Comparison of ENCODE assay signal across 8 cellular contexts in genomic region chr17:42531455-42532354, GRCh38. TPM values are rescaled to one million over a fixed set of nuclear protein-coding genes. Genes with fewer than 3 reads are reported as not detected.
DNase-seq lines count a peak whose midpoint lies in the region; ATAC-seq and TF ChIP-seq lines count a peak whose summit lies in the region.

No MANE protein-coding gene starts in this region.

- no peaks in the 10 kb centered on the region for H3K9me3 ChIP-seq in liver (ENCODE audit: control insufficient read depth in 4 of 4, low read length in 3 of 4)

- ATAC-seq in HG02759 (IDR thresholded peaks at IDR 0.05; ENCODE audit: unreplicated experiment) = no peak

- peak; percentile 59 to 84 (median 67) for DNase-seq in NCI-H1417 (lab: John Stamatoyannopoulos, UW)
- DNase-seq in NCI-H1417 treated with DMSO at 0.1 percent for 48 hours (lab: John Stamatoyannopoulos, UW) = no peak
- DNase-seq in NCI-H2107 (lab: John Stamatoyannopoulos, UW) = peak; percentile 17
- DNase-seq in activated CD4-positive, alpha-beta T cell treated with anti-CD3 and anti-CD28 coated beads for 1 hour = peak; percentile 28
- peak; percentile 61 for DNase-seq in dermis blood vessel endothelial cell
- DNase-seq in stimulated activated CD8-positive, alpha-beta memory T cell treated with anti-CD3 and anti-CD28 coated beads, Interleukin-15, amount 100 ng/mL, for 48 hours (ENCODE audit: low read depth in 2 of 2) = peak; percentile 36 to 42

- H3K4me3 ChIP-seq in liver (ENCODE audit: low read depth in 1 of 3, low read length in 3 of 3) = peak overlapping the region; percentile 11 to 55 (median 55)

- no peaks in the 10 kb centered on the region for H3K36me3 ChIP-seq in liver (ENCODE audit: control insufficient read depth in 4 of 4, insufficient read depth in 3 of 4, low read depth in 1 of 4, low read length in 3 of 4)

- H3K27me3 ChIP-seq in liver (ENCODE audit: control insufficient read depth in 4 of 4, insufficient read depth in 4 of 4, low read length in 3 of 4) = no peaks in the 10 kb centered on the region

- WGBS in liver = 11% methylated on average over 60 of the region's 60 CpGs

- H3K4me1 ChIP-seq in liver (ENCODE audit: control insufficient read depth in 4 of 4, insufficient read depth in 4 of 4, low read length in 3 of 4) = peaks cover 23 to 57% (median 44%) of the 10 kb centered on the region in 4 donors

- peak; percentile 48 for TF ChIP-seq CTCF in liver (IDR thresholded peaks at IDR 0.05; ENCODE audit: low read depth, low read length, missing input control)

- H3K9ac ChIP-seq in liver (ENCODE audit: low read depth in 1 of 2, low read length in 2 of 2) = peak overlapping the region in 1 of 2 donors; percentile 75

- H3K27ac ChIP-seq in liver (ENCODE audit: low read depth in 1 of 2, low read length in 2 of 2) = peak overlapping the region; percentile 80 to 89

- TF ChIP-seq RAD21 in liver (IDR thresholded peaks at IDR 0.05) = peak; percentile 12 to 46

TF ChIP-seq in liver, 16 proteins besides CTCF, POLR2A, EP300 and RAD21:
- TF ChIP-seq MAX (IDR thresholded peaks at IDR 0.05) (no peak), RXRA (IDR thresholded peaks at IDR 0.05) (peak; percentile 34 to 58), NR2F2 (IDR thresholded peaks at IDR 0.05) (peak; percentile 49), SP1 (IDR thresholded peaks at IDR 0.05) (peak; percentile 46)

RNA-seq across cellular contexts. Expression of gene NAGLU, which starts 4.3 kb away (rescaled TPM):
- total RNA-seq in dermis blood vessel endothelial cell (44.9 and 53.3 TPM in 2 replicates), liver (10 to 100 TPM; 20.5 to 37.4 TPM)
- 10 to 100 TPM; 15.5 to 41.2 TPM for polyA plus RNA-seq in liver

RNA-seq across cellular contexts. Expression of gene HSD17B1, which starts 21.0 kb away (rescaled TPM):
- total RNA-seq in dermis blood vessel endothelial cell = 0.23 and 0.34 TPM in 2 replicates
- total RNA-seq in liver = 1 to 10 TPM in 1 of 2 donors, under 1 TPM in 1; 0.67 to 1.0 TPM
- polyA plus RNA-seq in liver = 1 to 10 TPM; 1.0 to 1.8 TPM

RNA-seq across cellular contexts. Expression of gene COASY, which starts 30.2 kb away (rescaled TPM):
- 9.5 and 33.9 TPM in 2 replicates for total RNA-seq in dermis blood vessel endothelial cell
- total RNA-seq in liver = 10 to 100 TPM; 18.2 to 33.4 TPM
- polyA plus RNA-seq in liver = 10 to 100 TPM; 70.0 to 78.1 TPM

RNA-seq across cellular contexts. Expression of gene MLX, which starts 35.2 kb away (rescaled TPM):
- total RNA-seq in dermis blood vessel endothelial cell (33.0 and 34.5 TPM in 2 replicates), liver (10 to 100 TPM; 19.4 to 40.0 TPM)
- polyA plus RNA-seq in liver = 10 to 100 TPM; 29.2 to 35.1 TPM

RNA-seq across cellular contexts. Expression of gene PSMC3IP, which starts 45.8 kb away (rescaled TPM):
- total RNA-seq in dermis blood vessel endothelial cell (4.9 and 5.5 TPM in 2 replicates), liver (1 to 10 TPM; 1.3 to 3.0 TPM)
- under 1 TPM; 0.58 to 0.88 TPM for polyA plus RNA-seq in liver
